Comparison of ENCODE assay signal across 20 cellular contexts in the genomic region with DNA sequence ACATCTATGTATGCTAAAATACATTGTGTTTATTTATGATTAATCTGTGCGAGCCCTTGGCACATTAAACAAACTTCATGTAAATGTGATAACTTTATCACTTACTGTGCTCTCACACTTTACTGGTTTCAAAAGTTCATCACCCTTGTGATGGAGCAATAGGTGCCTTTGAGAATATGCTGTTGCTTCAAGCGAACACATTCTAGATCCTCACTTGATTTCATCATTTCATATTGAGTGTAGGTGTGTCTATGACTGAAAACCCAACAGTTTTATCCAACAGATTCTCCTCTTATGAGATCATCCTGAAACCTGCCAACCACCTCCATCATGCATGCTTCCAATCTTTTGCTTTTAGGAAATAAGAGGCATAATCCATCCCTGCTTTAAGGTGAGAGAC.
DNase-seq lines count a peak whose midpoint lies in the region; ATAC-seq lines count a peak whose summit lies in the region.
"Had no signal": no experiment of that assay in that cellular context is flagged by ENCODE, and none has a peak within 500 bp of the region (broad histone marks: within the 10 kb centered on the region; RNA-seq: fewer than 3 reads in every experiment).

No MANE protein-coding gene starts in this region.

- H3K9me3 Mint-ChIP-seq in activated CD4-positive, alpha-beta T cell treated with anti-CD3 and anti-CD28 coated beads for 36 hours (ENCODE audit: low read depth), result no peaks in the 10 kb centered on the region
- H3K9me3 Mint-ChIP-seq: CD4-positive, alpha-beta T cell; CD8-positive, alpha-beta T cell had no signal

- POLR2A ChIA-PET in activated CD4-positive, alpha-beta T cell treated with anti-CD3 and anti-CD28 coated beads for 36 hours (lab: Charles Lee), result no interaction called here

- no peaks in the 10 kb centered on the region for H3K36me3 Mint-ChIP-seq in activated CD4-positive, alpha-beta T cell treated with anti-CD3 and anti-CD28 coated beads for 36 hours (ENCODE audit: low read depth)
- H3K36me3 Mint-ChIP-seq: CD8-positive, alpha-beta T cell had no signal

- peak; percentile 42 for ATAC-seq in activated CD4-positive, alpha-beta T cell treated with anti-CD3 and anti-CD28 coated beads for 36 hours
- ATAC-seq: A549; CD8-positive, alpha-beta T cell; GM12878 had no signal

- peaks cover 97% of the 10 kb centered on the region for H3K9me3 ChIP-seq in HUES64 (ENCODE audit: insufficient read depth, low read depth, low read length)
- H3K9me3 ChIP-seq: A549; BLaER1 treated with 17β-estradiol and CSF1 and Interleukin-3, amounts not matched to agents 10 nM and 100 nM had no signal

- no peak overlapping the region for H3K27ac Mint-ChIP-seq in activated CD4-positive, alpha-beta T cell treated with anti-CD3 and anti-CD28 coated beads for 36 hours
- H3K27ac Mint-ChIP-seq: B cell; CD4-positive, alpha-beta T cell; CD8-positive, alpha-beta T cell had no signal

- no peak overlapping the region for H3K27ac ChIP-seq in HUES64 (ENCODE audit: low read depth, low read length)
- H3K27ac ChIP-seq: 22Rv1; A549; BLaER1 treated with 17β-estradiol and CSF1 and Interleukin-3, amounts not matched to agents 10 nM and 100 nM; C4-2B had no signal

- H3K9ac ChIP-seq in HUES64 (ENCODE audit: low read depth, low read length), result no peak overlapping the region
- H3K9ac ChIP-seq: BLaER1 treated with 17β-estradiol and CSF1 and Interleukin-3, amounts not matched to agents 10 nM and 100 nM had no signal

- intact Hi-C loops in activated CD4-positive, alpha-beta T cell treated with anti-CD3 and anti-CD28 coated beads for 36 hours (cut with DNase I, micrococcal nuclease), result no loop called here

- DNase-seq in activated CD4-positive, alpha-beta T cell treated with anti-CD3 and anti-CD28 coated beads for 36 hours, result no peak
- no peak for DNase-seq in activated CD4-positive, alpha-beta T cell treated with anti-CD3 and anti-CD28 coated beads, Interleukin-2, amount 50 U/mL, for 1 hour
- DNase-seq in SW480 (ENCODE audit: low spot score) (peak; percentile 11), DMS79 (lab: John Stamatoyannopoulos, UW) (no peak), SKM-1 treated with dmso at 0.1 percent for 144 hours (lab: John Stamatoyannopoulos, UW; ENCODE audit: unreplicated experiment) (no peak)
- DNase-seq: AML-193; Caco-2; Calu3; CD4-positive, alpha-beta T cell; CD8-positive, alpha-beta T cell; DND-41; EL; GDM1 had no signal

- peak overlapping the region; percentile 16; the same call in 1 of the 2 replicates for H3K4me3 ChIP-seq in HUES64 (ENCODE audit: low read length)
- H3K4me3 ChIP-seq: A549; BLaER1 treated with 17β-estradiol and CSF1 and Interleukin-3, amounts not matched to agents 10 nM and 100 nM; GM12878 had no signal

- H3K27me3 ChIP-seq in HUES64 (ENCODE audit: insufficient read depth, low read length), result no peaks in the 10 kb centered on the region
- H3K27me3 ChIP-seq: BLaER1 treated with 17β-estradiol and CSF1 and Interleukin-3, amounts not matched to agents 10 nM and 100 nM had no signal

- H3K4me1 ChIP-seq in HUES64 (ENCODE audit: insufficient read depth, low read length), result no peaks in the 10 kb centered on the region
- H3K4me1 ChIP-seq: A549, Caco-2 had no signal

- no peaks in the 10 kb centered on the region for H3K27me3 Mint-ChIP-seq in activated CD4-positive, alpha-beta T cell treated with anti-CD3 and anti-CD28 coated beads for 36 hours

- H3K4me3 Mint-ChIP-seq in activated CD4-positive, alpha-beta T cell treated with anti-CD3 and anti-CD28 coated beads for 36 hours, result no peak overlapping the region
- H3K4me3 Mint-ChIP-seq: B cell; CD4-positive, alpha-beta T cell; CD8-positive, alpha-beta T cell had no signal

- no peaks in the 10 kb centered on the region for H3K36me3 ChIP-seq in HUES64 (ENCODE audit: insufficient read depth, low read length)
- H3K36me3 ChIP-seq: BLaER1 treated with 17β-estradiol and CSF1 and Interleukin-3, amounts not matched to agents 10 nM and 100 nM had no signal

- peaks cover 8% of the 10 kb centered on the region for H3K4me1 Mint-ChIP-seq in activated CD4-positive, alpha-beta T cell treated with anti-CD3 and anti-CD28 coated beads for 36 hours

- WGBS in HUES64, result no CpG with 5 or more reads among the region's 2 CpGs

- CTCF ChIA-PET in activated CD4-positive, alpha-beta T cell treated with anti-CD3 and anti-CD28 coated beads for 36 hours (lab: Charles Lee), result interaction anchor here (11.8 kb wide), 1 partner anchor 35 kb away, joined by 246 read pairs; no protein-coding TSS in a partner anchor
